ENCODE assay signal across 8 cellular contexts in the genomic region with DNA sequence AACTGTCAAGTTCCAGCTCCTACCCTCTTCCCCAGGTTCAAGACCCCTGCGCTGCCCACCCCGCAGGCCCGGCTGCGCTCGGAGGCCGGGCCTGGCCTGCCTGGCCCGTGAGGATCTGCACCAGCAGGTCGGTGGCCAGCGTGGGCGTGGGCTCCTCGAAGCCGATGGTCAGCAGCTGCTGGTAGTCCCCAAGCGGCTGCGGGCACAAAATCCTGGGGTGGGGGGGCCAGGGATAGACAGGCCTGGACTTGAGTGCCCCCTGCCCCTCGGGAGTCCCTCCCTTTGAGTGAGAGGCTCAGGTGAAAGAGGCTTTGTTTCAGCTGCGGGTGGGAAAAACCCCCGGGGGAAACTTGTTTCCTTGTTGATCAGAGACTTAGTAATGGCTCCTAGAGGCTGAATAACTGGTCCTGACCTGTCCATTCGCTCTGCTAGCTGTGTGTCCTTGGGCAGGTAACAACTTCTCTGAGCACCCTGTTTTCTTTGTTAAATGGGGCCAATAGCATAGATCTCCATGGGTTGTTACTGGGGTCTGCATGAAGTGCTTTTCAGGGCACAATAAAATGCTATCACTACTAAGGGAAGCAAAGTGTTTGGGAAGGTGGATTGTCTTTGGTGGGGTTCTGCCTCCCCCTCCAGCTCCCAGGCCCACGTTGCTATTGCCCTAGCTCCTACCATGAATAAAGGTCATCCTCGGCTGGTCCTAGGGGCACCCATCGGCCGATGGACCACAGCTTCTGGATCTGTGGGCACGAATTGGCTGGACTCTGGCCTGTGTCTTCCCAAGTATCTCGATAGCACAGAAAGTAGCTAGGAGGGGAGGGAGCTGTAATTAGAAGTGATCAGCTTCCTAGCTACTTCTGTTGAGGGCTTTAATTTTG. TPM values are rescaled to one million over a fixed set of nuclear protein-coding genes. Genes with fewer than 3 reads are reported as not detected.
A peak's percentile ranks its signal among the peaks of the same experiment; 100 is the strongest.
DNase-seq lines count a peak whose midpoint lies in the region; ATAC-seq, FAIRE-seq and TF ChIP-seq lines count a peak whose summit lies in the region.

No MANE protein-coding gene starts in this region.

- WGBS in GM12878 (ENCODE audit: insufficient coverage, insufficient replicate concordance, low lambda C conversion rate, missing lambda C conversion rate): 20% methylated on average over 24 of the region's 24 CpGs
- WGBS in stomach, 5 donors: 14 to 27% (median 15%) methylated on average over 14 to 24 of the region's 24 CpGs

- ATAC-seq in GM19452 (IDR thresholded peaks at IDR 0.05; ENCODE audit: unreplicated experiment) (peak; percentile 15), GM12878 (peak; percentile 79), left lobe of liver (peak; percentile 11), HG03565 (IDR thresholded peaks at IDR 0.05; ENCODE audit: unreplicated experiment) (no peak)

- peak overlapping the region; percentile 70 for H3K4me2 ChIP-seq in GM12878 (ENCODE audit: control insufficient read depth, insufficient read depth)

- TF ChIP-seq RAD21 in GM12878 (IDR thresholded peaks at IDR 0.05; ENCODE audit: insufficient read depth, low read depth, low read length): no peak

- H3K4me3 ChIP-seq in ACC112 (ENCODE audit: low read depth, low read length) (peak overlapping the region; percentile 90), MG63 (peak overlapping the region; percentile 81), GM12878 (peak overlapping the region; percentile 83), stomach (peak overlapping the region; percentile 60 to 83 (median 82))

- peak; percentile 54 for TF ChIP-seq POLR2A in GM12878 (IDR thresholded peaks at IDR 0.05; ENCODE audit: low read depth, low read length)
- TF ChIP-seq POLR2A in stomach (IDR thresholded peaks at IDR 0.05): no peak

- no peaks in the 10 kb centered on the region for H4K20me1 ChIP-seq in GM12878 (ENCODE audit: control insufficient read depth, insufficient read depth)

- SMC1A ChIA-PET in GM12878 (lab: Charles Lee; ENCODE audit: uncharacterized antibody, unreplicated experiment): interaction anchor here (0.8 to 1.4 kb wide), 3 partner anchors 10 to 55 kb away, joined by 3 to 5 read pairs (median 5); a partner anchor contains a TSS

- CTCF ChIA-PET in GM12878 (lab: Yijun Ruan, JAX): interaction anchor here (0.6 to 5.6 kb wide), 15 partner anchors 9 to 318 kb away, joined by 3 to 30 read pairs (median 5); a partner anchor contains a TSS

- H3K9me3 ChIP-seq in MG63 (no peaks in the 10 kb centered on the region), GM12878 (replicated peaks; ENCODE audit: control insufficient read depth, insufficient read depth, low read length) (no peaks in the 10 kb centered on the region), stomach (no peaks in the 10 kb centered on the region)

- H3K27me3 ChIP-seq in ACC112 (ENCODE audit: insufficient read depth, low read length) (no peaks in the 10 kb centered on the region), MG63 (no peaks in the 10 kb centered on the region), GM12878 (replicated peaks in 1 of 2; ENCODE audit: control insufficient read depth in 2 of 2, insufficient read depth in 2 of 2, low read length in 1 of 2) (no peaks in the 10 kb centered on the region), stomach (no peaks in the 10 kb centered on the region)

- DNase-seq in MG63 (peak; percentile 51), GM12878 (ENCODE audit: low read depth, low spot score) (no peak), left lobe of liver (ENCODE audit: low spot score) (no peak), stomach (peak; percentile 45), GM10266 (ENCODE audit: extremely low spot score) (no peak)

- intact Hi-C loops in GM12878 (cut with micrococcal nuclease; ENCODE audit: unreplicated experiment) (loop anchor here (2.0 to 5.0 kb wide), 2 partner anchors 35 to 55 kb away; a partner anchor contains a TSS), stomach (cut with DNase I; ENCODE audit: low total_unique reads) (no loop called here)

- TF ChIP-seq CTCF in GM12878 (IDR thresholded peaks at IDR 0.05 in 2 of 3, conservative IDR thresholded peaks at IDR 0.05 in 1 of 3; ENCODE audit: control insufficient read depth in 2 of 3, extremely low read depth in 1 of 3, insufficient read depth in 1 of 3, low read depth in 3 of 3, low read length in 3 of 3) (no peak), stomach (IDR thresholded peaks at IDR 0.05) (no peak), GM10266 (IDR thresholded peaks at IDR 0.05; ENCODE audit: control insufficient read depth, insufficient read depth, low read depth, missing control alignments) (no peak)

- H3K4me1 ChIP-seq in ACC112 (ENCODE audit: control insufficient read depth, insufficient read depth, low read length, unreplicated experiment) (peaks cover 7% of the 10 kb centered on the region), GM12878 (ENCODE audit: control insufficient read depth, insufficient read depth, low read length) (peaks cover 4% of the 10 kb centered on the region; the same call in 1 of the 2 replicates), stomach (peaks cover 21 to 62% (median 40%) of the 10 kb centered on the region in 4 donors)

- POLR2A ChIA-PET in GM12878 (lab: Charles Lee): interaction anchor here (0.6 to 4.9 kb wide), 12 partner anchors 8 to 400 kb away, joined by 3 to 23 read pairs (median 4); a partner anchor contains a TSS

- FAIRE-seq in GM12878 (lab: Jason Lieb, UNC): peak; percentile 88

- in situ Hi-C loops in GM12878 (cut with MboI): no loop called here

- peaks cover 6% of the 10 kb centered on the region for H3K79me2 ChIP-seq in ACC112 (ENCODE audit: control insufficient read depth, insufficient read depth, low read length, unreplicated experiment)
- peaks cover 8% of the 10 kb centered on the region for H3K79me2 ChIP-seq in GM12878 (ENCODE audit: control insufficient read depth, insufficient read depth, low read length)

- RAD21 ChIA-PET in GM12878 (lab: Charles Lee; ENCODE audit: unreplicated experiment): interaction anchor here (0.8 to 4.8 kb wide), 12 partner anchors 10 to 235 kb away, joined by 3 to 27 read pairs (median 4); a partner anchor contains a TSS

- BruUV-seq in GM12878 (replicated peaks; lab: Mats Ljungman, UMichigan): TSS peak; percentile 89

- peak overlapping the region; percentile 58; the same call in 1 of the 2 replicates for H3K27ac ChIP-seq in ACC112 (ENCODE audit: low read depth, low read length)
- peak overlapping the region; percentile 86 for H3K27ac ChIP-seq in GM12878 (ENCODE audit: control insufficient read depth, insufficient read depth)
- H3K27ac ChIP-seq in stomach: peak overlapping the region; percentile 90 to 96 (median 92)

- TF ChIP-seq EP300 in GM12878 (IDR thresholded peaks at IDR 0.05; ENCODE audit: borderline replicate concordance in 1 of 2, control insufficient read depth in 1 of 2, low read depth in 2 of 2, low read length in 2 of 2) (peak in 1 of 2 experiments; percentile 9; a peak in 1 of 4 replicates), stomach (IDR thresholded peaks at IDR 0.05) (no peak)

- peak overlapping the region; percentile 5 for H2AFZ ChIP-seq in ACC112 (ENCODE audit: low read length, unreplicated experiment)
- peak overlapping the region; percentile 59 for H2AFZ ChIP-seq in GM12878 (ENCODE audit: control insufficient read depth, low read depth, low read length)

- H3K36me3 ChIP-seq in ACC112 (ENCODE audit: insufficient read depth, low read length): no peaks in the 10 kb centered on the region
- H3K36me3 ChIP-seq in MG63: peaks cover 5% of the 10 kb centered on the region; the same call in 1 of the 2 replicates
- no peaks in the 10 kb centered on the region; a peak in 1 of 4 replicates for H3K36me3 ChIP-seq in GM12878 (ENCODE audit: control insufficient read depth in 2 of 2, insufficient read depth in 2 of 2, low read length in 1 of 2)
- H3K36me3 ChIP-seq in stomach: peaks cover 0 to 6% (median 0%) of the 10 kb centered on the region in 4 donors

- peak overlapping the region; percentile 90 for H3K9ac ChIP-seq in GM12878 (ENCODE audit: control insufficient read depth, insufficient read depth, low read length)

RNA-seq across cellular contexts. Expression of a gene that starts 3.5 kb away (rescaled TPM):
- total RNA-seq in MG63 (2014; rRNA removed; shearing (Covaris generic); ENCODE audit: low replicate concordance): not detected in 2 replicates
- total RNA-seq in GM12878 (2013; cell fraction: nucleolus; rRNA removed): 1.4 TPM in 1 of 2 replicates, not detected in the other
- total RNA-seq in GM12878 (2014; rRNA removed) (not detected in 2 replicates), GM12878 (2014; rRNA removed; fragmentation: Illumina TruSeq; extraction: Trizol) (not detected in 2 replicates), GM12878 (2021) (not detected in 2 replicates), left lobe of liver (not detected), stomach (not detected)
- not detected for polyA plus RNA-seq in GM12878 (2011; ENCODE audit: low read depth)
- polyA plus RNA-seq in GM12878 (2011; rRNA removed) (not detected in 2 replicates), GM12878 (2014; fragmentation: Illumina TruSeq; extraction: Trizol) (not detected in 2 replicates), GM12878 (2014; fragmentation: Nextera tagmentation; extraction: Ambion mirVana) (not detected), GM12878 (2014; rRNA removed) (not detected in 2 replicates), GM12878 (2016; fragmentation: Nextera tagmentation; extraction: Ambion mirVana) (under 1 TPM in 1 of 2 experiments, not detected in 1; 0.14 TPM), stomach (under 1 TPM in 1 of 3 donors, not detected in 2; 0.50 TPM)
- polyA plus RNA-seq in GM12878 (2011; cell fraction: cytosol; rRNA removed): not detected in 2 replicates
- 0.27 and 0.35 TPM in 2 replicates for polyA plus RNA-seq in GM12878 (2011; cell fraction: nucleus; rRNA removed)
- polyA plus RNA-seq in GM12878 (2012): 0.10 TPM in 1 of 2 replicates, not detected in the other
- polyA minus RNA-seq in GM12878 (2011; rRNA and poly(A)+ RNA removed): not detected in 2 replicates
- polyA minus RNA-seq in GM12878 (2011; cell fraction: cytosol; rRNA and poly(A)+ RNA removed): not detected in 2 replicates
- 0.36 and 0.67 TPM in 2 replicates for polyA minus RNA-seq in GM12878 (2011; cell fraction: nucleus; rRNA and poly(A)+ RNA removed)

RNA-seq across cellular contexts. Expression of a gene that starts 8.5 kb away (rescaled TPM):
- total RNA-seq in MG63 (2014; rRNA removed; shearing (Covaris generic); ENCODE audit: low replicate concordance): 41.9 and 99.7 TPM in 2 replicates
- 9.9 and 11.1 TPM in 2 replicates for total RNA-seq in GM12878 (2013; cell fraction: nucleolus; rRNA removed)
- 35.0 and 41.4 TPM in 2 replicates for total RNA-seq in GM12878 (2014; rRNA removed)
- total RNA-seq in GM12878 (2014; rRNA removed; fragmentation: Illumina TruSeq; extraction: Trizol): 20.7 and 22.7 TPM in 2 replicates
- total RNA-seq in GM12878 (2021): 71.7 and 74.5 TPM in 2 replicates
- polyA plus RNA-seq in GM12878 (2011; ENCODE audit: low read depth): 12.1 TPM
- 9.6 and 15.9 TPM in 2 replicates for polyA plus RNA-seq in GM12878 (2011; rRNA removed)
- polyA plus RNA-seq in GM12878 (2011; cell fraction: cytosol; rRNA removed): 25.3 and 28.7 TPM in 2 replicates
- polyA plus RNA-seq in GM12878 (2011; cell fraction: nucleus; rRNA removed): 114 and 178 TPM in 2 replicates
- 23.2 and 27.9 TPM in 2 replicates for polyA plus RNA-seq in GM12878 (2012)
- polyA plus RNA-seq in GM12878 (2014; fragmentation: Illumina TruSeq; extraction: Trizol): 16.2 and 27.8 TPM in 2 replicates
- 1 to 10 TPM; 3.0 to 5.4 TPM for polyA plus RNA-seq in GM12878 (2014; fragmentation: Nextera tagmentation; extraction: Ambion mirVana)
- 39.3 and 50.7 TPM in 2 replicates for polyA plus RNA-seq in GM12878 (2014; rRNA removed)
- 1 to 10 TPM; 5.9 to 6.3 TPM for polyA plus RNA-seq in GM12878 (2016; fragmentation: Nextera tagmentation; extraction: Ambion mirVana)
- 5.1 and 13.5 TPM in 2 replicates for polyA minus RNA-seq in GM12878 (2011; rRNA and poly(A)+ RNA removed)
- polyA minus RNA-seq in GM12878 (2011; cell fraction: cytosol; rRNA and poly(A)+ RNA removed): 17.4 and 18.0 TPM in 2 replicates
- 3.3 and 7.6 TPM in 2 replicates for polyA minus RNA-seq in GM12878 (2011; cell fraction: nucleus; rRNA and poly(A)+ RNA removed)
- total RNA-seq in left lobe of liver: 19.1 TPM
- 100 to 1,000 TPM in 1 of 5 donors, 10 to 100 TPM in 3, 1 to 10 TPM in 1; 4.8 to 228 (median 24.6) TPM for total RNA-seq in stomach
- polyA plus RNA-seq in stomach: 10 to 100 TPM; 16.3 to 29.1 (median 22.4) TPM

RNA-seq across cellular contexts. Expression of a gene that starts 9.4 kb away (rescaled TPM):
- 1.6 and 2.3 TPM in 2 replicates for total RNA-seq in MG63 (2014; rRNA removed; shearing (Covaris generic); ENCODE audit: low replicate concordance)
- 1.8 and 2.4 TPM in 2 replicates for total RNA-seq in GM12878 (2013; cell fraction: nucleolus; rRNA removed)
- total RNA-seq in GM12878 (2014; rRNA removed): 0.90 and 0.93 TPM in 2 replicates
- total RNA-seq in GM12878 (2014; rRNA removed; fragmentation: Illumina TruSeq; extraction: Trizol): 0.51 and 0.63 TPM in 2 replicates
- 1.2 and 1.7 TPM in 2 replicates for total RNA-seq in GM12878 (2021)
- polyA plus RNA-seq in GM12878 (2011; ENCODE audit: low read depth): not detected
- 0.56 and 0.98 TPM in 2 replicates for polyA plus RNA-seq in GM12878 (2011; rRNA removed)
- 1.4 and 1.8 TPM in 2 replicates for polyA plus RNA-seq in GM12878 (2011; cell fraction: cytosol; rRNA removed)
- 6.0 TPM in 2 replicates for polyA plus RNA-seq in GM12878 (2011; cell fraction: nucleus; rRNA removed)
- 0.89 and 1.0 TPM in 2 replicates for polyA plus RNA-seq in GM12878 (2012)
- 0.46 TPM in 2 replicates for polyA plus RNA-seq in GM12878 (2014; fragmentation: Illumina TruSeq; extraction: Trizol)
- under 1 TPM; 0.07 to 0.11 TPM for polyA plus RNA-seq in GM12878 (2014; fragmentation: Nextera tagmentation; extraction: Ambion mirVana)
- 1.4 and 1.7 TPM in 2 replicates for polyA plus RNA-seq in GM12878 (2014; rRNA removed)
- under 1 TPM; 0.52 to 0.66 TPM for polyA plus RNA-seq in GM12878 (2016; fragmentation: Nextera tagmentation; extraction: Ambion mirVana)
- 0.15 and 0.41 TPM in 2 replicates for polyA minus RNA-seq in GM12878 (2011; rRNA and poly(A)+ RNA removed)
- not detected in 2 replicates for polyA minus RNA-seq in GM12878 (2011; cell fraction: cytosol; rRNA and poly(A)+ RNA removed)
- 1.2 and 2.5 TPM in 2 replicates for polyA minus RNA-seq in GM12878 (2011; cell fraction: nucleus; rRNA and poly(A)+ RNA removed)
- total RNA-seq in left lobe of liver: 15.2 TPM
- 10 to 100 TPM in 4 of 5 donors, 1 to 10 TPM in 1; 2.0 to 88.7 (median 34.1) TPM for total RNA-seq in stomach
- 10 to 100 TPM; 14.9 to 29.8 (median 25.1) TPM for polyA plus RNA-seq in stomach

RNA-seq across cellular contexts. Expression of a gene that starts 20.2 kb away (rescaled TPM):
- total RNA-seq in MG63 (2014; rRNA removed; shearing (Covaris generic); ENCODE audit: low replicate concordance): not detected in 2 replicates
- not detected in 2 replicates for total RNA-seq in GM12878 (2013; cell fraction: nucleolus; rRNA removed)
- total RNA-seq in GM12878 (2014; rRNA removed) (not detected in 2 replicates), GM12878 (2014; rRNA removed; fragmentation: Illumina TruSeq; extraction: Trizol) (not detected in 2 replicates), GM12878 (2021) (not detected in 2 replicates), left lobe of liver (42.7 TPM), stomach (100 to 1,000 TPM in 1 of 5 donors, 10 to 100 TPM in 2, 1 to 10 TPM in 2; 4.2 to 100 (median 12.2) TPM)
- not detected for polyA plus RNA-seq in GM12878 (2011; ENCODE audit: low read depth)
- polyA plus RNA-seq in GM12878 (2011; rRNA removed) (not detected in 2 replicates), GM12878 (2014; fragmentation: Illumina TruSeq; extraction: Trizol) (not detected in 2 replicates), GM12878 (2014; fragmentation: Nextera tagmentation; extraction: Ambion mirVana) (not detected), GM12878 (2014; rRNA removed) (not detected in 2 replicates), GM12878 (2016; fragmentation: Nextera tagmentation; extraction: Ambion mirVana) (under 1 TPM in 1 of 2 experiments, not detected in 1; 0.07 TPM), stomach (100 to 1,000 TPM in 1 of 3 donors, 10 to 100 TPM in 2; 20.7 to 141 (median 22.5) TPM)
- 0.03 TPM in 1 of 2 replicates, not detected in the other for polyA plus RNA-seq in GM12878 (2011; cell fraction: cytosol; rRNA removed)
- 0.07 TPM in 1 of 2 replicates, not detected in the other for polyA plus RNA-seq in GM12878 (2011; cell fraction: nucleus; rRNA removed)
- polyA plus RNA-seq in GM12878 (2012): not detected in 2 replicates
- not detected in 2 replicates for polyA minus RNA-seq in GM12878 (2011; rRNA and poly(A)+ RNA removed)
- polyA minus RNA-seq in GM12878 (2011; cell fraction: cytosol; rRNA and poly(A)+ RNA removed): not detected in 2 replicates
- not detected in 2 replicates for polyA minus RNA-seq in GM12878 (2011; cell fraction: nucleus; rRNA and poly(A)+ RNA removed)

RNA-seq across cellular contexts. Expression of a gene that starts 35.5 kb away (rescaled TPM):
- total RNA-seq in MG63 (2014; rRNA removed; shearing (Covaris generic); ENCODE audit: low replicate concordance): 22.7 and 48.4 TPM in 2 replicates
- total RNA-seq in GM12878 (2013; cell fraction: nucleolus; rRNA removed): 11.5 and 11.6 TPM in 2 replicates
- total RNA-seq in GM12878 (2014; rRNA removed) (12.9 and 14.9 TPM in 2 replicates), GM12878 (2014; rRNA removed; fragmentation: Illumina TruSeq; extraction: Trizol) (10.4 and 11.2 TPM in 2 replicates), GM12878 (2021) (67.7 and 68.5 TPM in 2 replicates), left lobe of liver (78.4 TPM), stomach (100 to 1,000 TPM in 1 of 5 donors, 10 to 100 TPM in 4; 14.7 to 159 (median 26.6) TPM)
- 26.1 TPM for polyA plus RNA-seq in GM12878 (2011; ENCODE audit: low read depth)
- polyA plus RNA-seq in GM12878 (2011; rRNA removed) (10.6 and 11.9 TPM in 2 replicates), GM12878 (2014; fragmentation: Illumina TruSeq; extraction: Trizol) (44.3 and 56.8 TPM in 2 replicates), GM12878 (2014; fragmentation: Nextera tagmentation; extraction: Ambion mirVana) (1 to 10 TPM in 1 of 2 experiments, under 1 TPM in 1; 0.53 to 1.3 TPM), GM12878 (2014; rRNA removed) (40.8 and 46.1 TPM in 2 replicates), GM12878 (2016; fragmentation: Nextera tagmentation; extraction: Ambion mirVana) (1 to 10 TPM; 3.3 to 3.5 TPM), stomach (10 to 100 TPM; 27.7 to 43.8 (median 38.2) TPM)
- 23.1 and 25.8 TPM in 2 replicates for polyA plus RNA-seq in GM12878 (2011; cell fraction: cytosol; rRNA removed)
- polyA plus RNA-seq in GM12878 (2011; cell fraction: nucleus; rRNA removed): 9.5 and 16.8 TPM in 2 replicates
- 28.6 and 38.0 TPM in 2 replicates for polyA plus RNA-seq in GM12878 (2012)
- polyA minus RNA-seq in GM12878 (2011; rRNA and poly(A)+ RNA removed): 17.0 and 23.7 TPM in 2 replicates
- polyA minus RNA-seq in GM12878 (2011; cell fraction: cytosol; rRNA and poly(A)+ RNA removed): 11.2 and 15.5 TPM in 2 replicates
- 5.1 and 9.7 TPM in 2 replicates for polyA minus RNA-seq in GM12878 (2011; cell fraction: nucleus; rRNA and poly(A)+ RNA removed)

Comparison
In these comparisons a context has a peak if more than half of its experiments do, and no peak if none do; other contexts are left out.
1. DNase-seq: peak in MG63 (single experiment) and stomach (single experiment); none in GM12878 (single experiment), left lobe of liver (single experiment) and GM10266 (single experiment).
2. Peak in every context shown above with its lines, with median percentiles within 50 percentile points of each other: H3K27ac ChIP-seq and H3K4me3 ChIP-seq.